In the genomic region with DNA sequence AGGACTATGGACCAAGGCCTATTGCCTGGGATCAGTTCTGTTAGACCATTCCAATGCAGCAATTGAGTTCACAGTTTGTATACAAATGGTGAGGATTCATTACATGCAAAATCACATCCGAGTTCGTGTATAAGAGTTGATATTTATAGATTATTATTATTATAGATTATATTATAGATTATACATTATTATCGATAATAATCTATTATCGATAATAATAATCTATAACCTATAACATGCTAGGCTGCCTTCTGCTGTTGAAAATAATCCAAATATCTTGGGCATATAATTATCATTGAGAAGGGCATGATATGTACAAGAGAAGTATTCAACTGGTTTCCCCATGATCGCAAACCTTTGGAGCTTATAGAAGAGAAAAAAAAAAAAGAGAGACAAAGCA, we compare ENCODE assay signal across 34 cellular contexts.
"Had no signal": no experiment of that assay in that cellular context is flagged by ENCODE, and none has a peak within 500 bp of the region (broad histone marks: within the 10 kb centered on the region; RNA-seq: fewer than 3 reads in every experiment).

No MANE protein-coding gene starts in this region.

- H3K36me3 ChIP-seq: MG63 had no signal

- H3K9me3 ChIP-seq: MG63 had no signal

- DNase-seq: Karpas-422, Kasumi-1, MG63, MM.1S, MV-4-11, NCI-H1048, NCI-H1092, NCI-H1092 treated with DMSO at 0.1 percent for 48 hours, NCI-H1105, NCI-H1105 treated with DMSO at 0.1 percent for 48 hours, NCI-H1417, NCI-H1417 treated with DMSO at 0.1 percent for 48 hours, NCI-H1436, NCI-H1436 treated with DMSO at 0.1 percent for 48 hours, NCI-H146, NCI-H1694, NCI-H1694 treated with DMSO at 0.1 percent for 48 hours, NCI-H187, NCI-H187 treated with DMSO at 0.1 percent for 48 hours, NCI-H1930, NCI-H2029, NCI-H2029 treated with DMSO at 0.1 percent for 48 hours, NCI-H2081, NCI-H2081 treated with DMSO at 0.1 percent for 48 hours, NCI-H2107, NCI-H2171, NCI-H2171 treated with DMSO at 0.1 percent for 48 hours, NCI-H2227 treated with DMSO at 0.1 percent for 48 hours, NCI-H226, NCI-H345, NCI-H446, NCI-H446 treated with DMSO at 0.1 percent for 48 hours, NCI-H510A, NCI-H510A treated with DMSO at 0.1 percent for 48 hours had no signal

- H3K4me3 ChIP-seq: MG63 had no signal
